21 cellular contexts compared by ENCODE assay signal in genomic region chr9:138115506-138115905, GRCh38.
DNase-seq lines count a peak whose midpoint lies in the region; ATAC-seq, FAIRE-seq and TF ChIP-seq lines count a peak whose summit lies in the region.
"Had no signal": no experiment of that assay in that cellular context is flagged by ENCODE, and none has a peak within 500 bp of the region (broad histone marks: within the 10 kb centered on the region; RNA-seq: fewer than 3 reads in every experiment).

No MANE protein-coding gene starts in this region.

- no peak overlapping the region for H3K9ac ChIP-seq in kidney (ENCODE audit: low read length in 2 of 2)

- H3K4me1 Mint-ChIP-seq in natural killer cell = peaks cover 0 to 5% of the 10 kb centered on the region in 2 donors
- no peaks in the 10 kb centered on the region for H3K4me1 Mint-ChIP-seq in natural killer cell treated with Interleukin-12 subunit alpha and Interleukin-12 subunit beta and Interleukin-15 and Interleukin-18, amount 100 ng/mL, for 72 hours (ENCODE audit: low read depth in 2 of 2)
- no peaks in the 10 kb centered on the region for H3K4me1 Mint-ChIP-seq in CD14-positive monocyte

- WGBS in spleen, 5 donors = 74 to 94% (median 91%) methylated on average over 6 to 7 of the region's 7 CpGs

- H3K9me3 Mint-ChIP-seq in natural killer cell (no peaks in the 10 kb centered on the region), CD14-positive monocyte (no peaks in the 10 kb centered on the region)
- H3K9me3 Mint-ChIP-seq in natural killer cell treated with Interleukin-12 subunit alpha and Interleukin-12 subunit beta and Interleukin-15 and Interleukin-18, amount 100 ng/mL, for 72 hours = no peaks in the 10 kb centered on the region
- H3K9me3 Mint-ChIP-seq: CD4-positive, alpha-beta T cell had no signal

- H3K4me3 Mint-ChIP-seq in natural killer cell (no peak overlapping the region), CD14-positive monocyte (no peak overlapping the region)
- H3K4me3 Mint-ChIP-seq in natural killer cell treated with Interleukin-12 subunit alpha and Interleukin-12 subunit beta and Interleukin-15 and Interleukin-18, amount 100 ng/mL, for 72 hours = no peak overlapping the region
- H3K4me3 Mint-ChIP-seq: CD4-positive, alpha-beta T cell; HFFc6 had no signal

- H3K4me1 ChIP-seq in kidney (ENCODE audit: control insufficient read depth in 1 of 2, insufficient read depth in 1 of 2, low read depth in 1 of 2, low read length in 2 of 2) (no peaks in the 10 kb centered on the region), spleen (no peaks in the 10 kb centered on the region)
- H3K4me1 ChIP-seq: SJCRH30 had no signal

- H3K27me3 Mint-ChIP-seq in natural killer cell (ENCODE audit: low read depth in 2 of 2) = peaks cover 0 to 5% of the 10 kb centered on the region in 2 donors
- peaks cover 0 to 6% of the 10 kb centered on the region in 2 donors for H3K27me3 Mint-ChIP-seq in natural killer cell treated with Interleukin-12 subunit alpha and Interleukin-12 subunit beta and Interleukin-15 and Interleukin-18, amount 100 ng/mL, for 72 hours
- H3K27me3 Mint-ChIP-seq in CD14-positive monocyte (ENCODE audit: low read depth in 3 of 3) = peaks cover 0 to 7% (median 3%) of the 10 kb centered on the region in 3 donors

- DNase-seq in natural killer cell = peak; percentile 2
- no peak for DNase-seq in natural killer cell treated with Interleukin-12 subunit alpha and Interleukin-12 subunit beta and Interleukin-15 and Interleukin-18, amount 100 ng/mL, for 72 hours (ENCODE audit: low spot score)
- DNase-seq in kidney = peak; percentile 20
- DNase-seq in spleen = peak; percentile 43
- DNase-seq in GM12891 (ENCODE audit: insufficient read length, low spot score) = no peak
- DNase-seq in CD14-positive monocyte (ENCODE audit: low spot score) = no peak
- no peak for DNase-seq in DMS 273 (lab: John Stamatoyannopoulos, UW; ENCODE audit: unreplicated experiment)
- DNase-seq: COR-L47, HFFc6, MV-4-11, NCI-H1105 treated with DMSO at 0.1 percent for 48 hours, NCI-H2029 treated with DMSO at 0.1 percent for 48 hours, NCI-H226, NCI-H510A treated with DMSO at 0.1 percent for 48 hours, NCI-H774, SJCRH30, SW 1271 had no signal

- H3K27me3 ChIP-seq in spleen (replicated peaks in 1 of 7) = peaks cover 0 to 37% (median 0%) of the 10 kb centered on the region in 7 donors

- no peak for FAIRE-seq in kidney (lab: Jason Lieb, UNC)
- no peak for FAIRE-seq in GM12891 (lab: Jason Lieb, UNC)
- FAIRE-seq: G401.6, GM18507 had no signal

- H3K9me3 ChIP-seq in kidney (ENCODE audit: control insufficient read depth in 1 of 2, low read length in 2 of 2) (no peaks in the 10 kb centered on the region), spleen (no peaks in the 10 kb centered on the region)
- H3K9me3 ChIP-seq: SJCRH30 had no signal

- no peak overlapping the region for H3K27ac Mint-ChIP-seq in natural killer cell
- no peak overlapping the region for H3K27ac Mint-ChIP-seq in natural killer cell treated with Interleukin-12 subunit alpha and Interleukin-12 subunit beta and Interleukin-15 and Interleukin-18, amount 100 ng/mL, for 72 hours
- H3K27ac Mint-ChIP-seq in CD14-positive monocyte = no peak overlapping the region
- H3K27ac Mint-ChIP-seq: CD4-positive, alpha-beta T cell; HFFc6 had no signal

- ATAC-seq in natural killer cell = no peak
- no peak for ATAC-seq in natural killer cell treated with Interleukin-12 subunit alpha and Interleukin-12 subunit beta and Interleukin-15 and Interleukin-18, amount 100 ng/mL, for 72 hours
- ATAC-seq: Panc1 had no signal

- no peaks in the 10 kb centered on the region for H3K36me3 Mint-ChIP-seq in natural killer cell
- no peaks in the 10 kb centered on the region for H3K36me3 Mint-ChIP-seq in natural killer cell treated with Interleukin-12 subunit alpha and Interleukin-12 subunit beta and Interleukin-15 and Interleukin-18, amount 100 ng/mL, for 72 hours
- H3K36me3 Mint-ChIP-seq in CD14-positive monocyte = no peaks in the 10 kb centered on the region

- TF ChIP-seq CTCF in natural killer cell (IDR thresholded peaks at IDR 0.05) (no peak), kidney (IDR thresholded peaks at IDR 0.05; ENCODE audit: borderline replicate concordance, extremely low read depth, insufficient read depth) (no peak), spleen (IDR thresholded peaks at IDR 0.05 in 8 of 11, conservative IDR thresholded peaks at IDR 0.05 in 3 of 11) (no peak), CD14-positive monocyte (IDR thresholded peaks at IDR 0.05) (no peak)

- H3K36me3 ChIP-seq in kidney (ENCODE audit: control insufficient read depth in 1 of 2, insufficient read depth in 2 of 2, low read length in 2 of 2) = no peaks in the 10 kb centered on the region
- H3K36me3 ChIP-seq in spleen = no peaks in the 10 kb centered on the region
- H3K36me3 ChIP-seq: SJCRH30 had no signal

- TF ChIP-seq POLR2A in spleen (IDR thresholded peaks at IDR 0.05) = no peak
- TF ChIP-seq POLR2A in GM12891 (IDR thresholded peaks at IDR 0.05; ENCODE audit: low read depth, low read length) = no peak

- H3K27ac ChIP-seq in kidney (ENCODE audit: low read depth in 2 of 2, low read length in 2 of 2) (no peak overlapping the region), spleen (no peak overlapping the region)
- H3K27ac ChIP-seq: SJCRH30 had no signal

- H3K4me3 ChIP-seq in kidney (ENCODE audit: low read length in 2 of 2) = no peak overlapping the region
- no peak overlapping the region for H3K4me3 ChIP-seq in spleen
- H3K4me3 ChIP-seq: SJCRH30 had no signal

- intact Hi-C loops in natural killer cell (cut with micrococcal nuclease) = no loop called here
- intact Hi-C loops in kidney (cut with DNase I) = no loop called here
- intact Hi-C loops in spleen (cut with DNase I; ENCODE audit: low total_unique reads) = no loop called here
- intact Hi-C loops in CD14-positive monocyte (cut with micrococcal nuclease) = no loop called here

TF ChIP-seq in GM12891, 5 proteins besides CTCF, POLR2A, EP300 and RAD21:
- TF ChIP-seq PAX5 (IDR thresholded peaks at IDR 0.05; ENCODE audit: insufficient read depth, low read length, severe bottlenecking) = no peak
- TF ChIP-seq SPI1 (IDR thresholded peaks at IDR 0.05; ENCODE audit: low read depth, low read length) = no peak
- no peak for TF ChIP-seq POLR2AphosphoS5 (IDR thresholded peaks at IDR 0.05; ENCODE audit: low read depth, low read length)

Comparison
In these comparisons a context has a peak if more than half of its experiments do, and no peak if none do; other contexts are left out.
1. DNase-seq: peak in natural killer cell (single experiment), kidney (single experiment) and spleen (single experiment); none in natural killer cell treated with Interleukin-12 subunit alpha and Interleukin-12 subunit beta and Interleukin-15 and Interleukin-18, amount 100 ng/mL, for 72 hours (single experiment), GM12891 (single experiment), CD14-positive monocyte (single experiment) and DMS 273 (single experiment).